ENCODE assay signal across 1 cellular context in the genomic region with DNA sequence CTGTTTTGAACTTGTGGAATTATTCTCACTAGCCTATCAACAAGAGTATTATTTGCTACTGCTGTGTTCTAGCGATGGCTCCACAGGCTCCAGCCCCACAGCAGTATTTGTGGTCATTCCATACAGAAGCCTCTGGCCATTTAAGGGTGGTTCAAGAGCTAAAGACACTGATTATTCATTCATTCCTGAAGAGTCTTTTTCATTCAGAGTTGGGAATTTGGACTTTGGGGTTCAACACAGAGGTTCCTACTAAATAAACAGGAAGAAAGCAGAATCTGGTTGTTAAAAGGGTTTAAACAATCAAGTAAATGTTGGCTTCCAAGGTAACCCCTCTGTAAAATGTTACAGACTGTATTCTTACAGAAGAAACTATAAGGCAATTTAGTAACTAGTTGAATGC.
A peak's percentile ranks its signal among the peaks of the same experiment; 100 is the strongest.
TF ChIP-seq lines count a peak whose summit lies in the region.

No MANE protein-coding gene starts in this region.

TF ChIP-seq in HepG2, 621 proteins besides CTCF, POLR2A, EP300 and RAD21 (continued from another document and continues in another):
- TF ChIP-seq POLR2G (IDR thresholded peaks at IDR 0.05; ENCODE audit: low read depth, low read length) (peak; percentile 47; the same call in 1 of the 2 replicates), CSRNP1 (CRISPR knock-in tag; IDR thresholded peaks at IDR 0.05) (no peak), SMAD9 (CRISPR knock-in tag; IDR thresholded peaks at IDR 0.05) (no peak), GATAD2A (CRISPR knock-in tag; IDR thresholded peaks at IDR 0.05) (peak; percentile 89), CENPX (CRISPR knock-in tag; IDR thresholded peaks at IDR 0.05) (no peak), ZNF782 (CRISPR knock-in tag; IDR thresholded peaks at IDR 0.05; ENCODE audit: borderline replicate concordance) (no peak), KLF16 (CRISPR knock-in tag; IDR thresholded peaks at IDR 0.05) (no peak; a peak in 1 of 4 replicates), HMG20A (CRISPR knock-in tag; IDR thresholded peaks at IDR 0.05; ENCODE audit: borderline replicate concordance) (peak; percentile 78), SSRP1 (CRISPR knock-in tag; IDR thresholded peaks at IDR 0.05) (no peak), RERE (CRISPR knock-in tag; IDR thresholded peaks at IDR 0.05; ENCODE audit: low read depth) (0 out of 2 replicates have a peak, but pooled peaks have one; percentile 29), ASH2L (IDR thresholded peaks at IDR 0.05; ENCODE audit: insufficient read length, low read depth, low read length) (peak; percentile 73), ZNF75D (CRISPR knock-in tag; IDR thresholded peaks at IDR 0.05; ENCODE audit: borderline replicate concordance) (no peak), ZBTB34 (CRISPR knock-in tag; IDR thresholded peaks at IDR 0.05) (no peak), ZNF143 (CRISPR knock-in tag; IDR thresholded peaks at IDR 0.05) (no peak), SP140L (CRISPR knock-in tag; IDR thresholded peaks at IDR 0.05; ENCODE audit: borderline replicate concordance) (no peak), ZNF773 (CRISPR knock-in tag; IDR thresholded peaks at IDR 0.05; ENCODE audit: borderline replicate concordance) (no peak), ZC3H13 (CRISPR knock-in tag; IDR thresholded peaks at IDR 0.05) (no peak), ZNF333 (CRISPR knock-in tag; IDR thresholded peaks at IDR 0.05; ENCODE audit: borderline replicate concordance) (no peak), ZNF121 (CRISPR knock-in tag; IDR thresholded peaks at IDR 0.05) (no peak), ZNF335 (CRISPR knock-in tag; IDR thresholded peaks at IDR 0.05) (no peak), DR1 (CRISPR knock-in tag; IDR thresholded peaks at IDR 0.05) (no peak), RBFOX2 (IDR thresholded peaks at IDR 0.05; ENCODE audit: low read depth, low read length) (no peak), PAWR (CRISPR knock-in tag; IDR thresholded peaks at IDR 0.05; ENCODE audit: borderline replicate concordance) (no peak), ZNF33B (CRISPR knock-in tag; IDR thresholded peaks at IDR 0.05) (no peak), ESRRA (CRISPR knock-in tag; IDR thresholded peaks at IDR 0.05; ENCODE audit: low read depth) (no peak), CCAR2 (optimal IDR thresholded peaks at IDR 0.05; ENCODE audit: low read depth, low read length) (no peak), MED1 (CRISPR knock-in tag; IDR thresholded peaks at IDR 0.05) (peak; percentile 79), KDM3A (CRISPR knock-in tag; IDR thresholded peaks at IDR 0.05; ENCODE audit: low read depth) (no peak), CREM (IDR thresholded peaks at IDR 0.05) (peak; percentile 85), CREM (CRISPR knock-in tag; IDR thresholded peaks at IDR 0.05) (no peak), RFXANK (CRISPR knock-in tag; IDR thresholded peaks at IDR 0.05) (no peak), ZNF275 (CRISPR knock-in tag; IDR thresholded peaks at IDR 0.05; ENCODE audit: borderline replicate concordance) (no peak), TRIM24 (CRISPR knock-in tag; IDR thresholded peaks at IDR 0.05) (no peak), PBX2 (CRISPR knock-in tag; IDR thresholded peaks at IDR 0.05) (no peak), MIER2 (CRISPR knock-in tag; IDR thresholded peaks at IDR 0.05) (no peak), ZNF354B (CRISPR knock-in tag; IDR thresholded peaks at IDR 0.05) (no peak), SRSF4 (IDR thresholded peaks at IDR 0.05; ENCODE audit: low read depth, low read length, poor library complexity, severe bottlenecking) (no peak), THAP11 (CRISPR knock-in tag; IDR thresholded peaks at IDR 0.05) (peak; percentile 35; the same call in 1 of the 2 replicates), SP5 (CRISPR knock-in tag; IDR thresholded peaks at IDR 0.05; ENCODE audit: borderline replicate concordance, low read depth) (no peak), PHF8 (CRISPR knock-in tag; IDR thresholded peaks at IDR 0.05) (no peak), GTF2F1 (IDR thresholded peaks at IDR 0.05; ENCODE audit: low read length) (no peak), RFX1 (IDR thresholded peaks at IDR 0.05) (no peak), FOXO1 (CRISPR knock-in tag; IDR thresholded peaks at IDR 0.05) (peak; percentile 52; the same call in 1 of the 2 replicates), ZMYM4 (CRISPR knock-in tag; IDR thresholded peaks at IDR 0.05) (0 out of 2 replicates have a peak, but pooled peaks have one; percentile 28), SMARCE1 (IDR thresholded peaks at IDR 0.05; ENCODE audit: borderline replicate concordance) (no peak), IRF2 (CRISPR knock-in tag; IDR thresholded peaks at IDR 0.05) (0 out of 2 replicates have a peak, but pooled peaks have one; percentile 26), ZNF780A (CRISPR knock-in tag; IDR thresholded peaks at IDR 0.05) (no peak)
- TF ChIP-seq, protein P1, sequence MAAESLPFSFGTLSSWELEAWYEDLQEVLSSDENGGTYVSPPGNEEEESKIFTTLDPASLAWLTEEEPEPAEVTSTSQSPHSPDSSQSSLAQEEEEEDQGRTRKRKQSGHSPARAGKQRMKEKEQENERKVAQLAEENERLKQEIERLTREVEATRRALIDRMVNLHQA (CRISPR knock-in tag; IDR thresholded peaks at IDR 0.05): no peak
- TF ChIP-seq, protein P2, sequence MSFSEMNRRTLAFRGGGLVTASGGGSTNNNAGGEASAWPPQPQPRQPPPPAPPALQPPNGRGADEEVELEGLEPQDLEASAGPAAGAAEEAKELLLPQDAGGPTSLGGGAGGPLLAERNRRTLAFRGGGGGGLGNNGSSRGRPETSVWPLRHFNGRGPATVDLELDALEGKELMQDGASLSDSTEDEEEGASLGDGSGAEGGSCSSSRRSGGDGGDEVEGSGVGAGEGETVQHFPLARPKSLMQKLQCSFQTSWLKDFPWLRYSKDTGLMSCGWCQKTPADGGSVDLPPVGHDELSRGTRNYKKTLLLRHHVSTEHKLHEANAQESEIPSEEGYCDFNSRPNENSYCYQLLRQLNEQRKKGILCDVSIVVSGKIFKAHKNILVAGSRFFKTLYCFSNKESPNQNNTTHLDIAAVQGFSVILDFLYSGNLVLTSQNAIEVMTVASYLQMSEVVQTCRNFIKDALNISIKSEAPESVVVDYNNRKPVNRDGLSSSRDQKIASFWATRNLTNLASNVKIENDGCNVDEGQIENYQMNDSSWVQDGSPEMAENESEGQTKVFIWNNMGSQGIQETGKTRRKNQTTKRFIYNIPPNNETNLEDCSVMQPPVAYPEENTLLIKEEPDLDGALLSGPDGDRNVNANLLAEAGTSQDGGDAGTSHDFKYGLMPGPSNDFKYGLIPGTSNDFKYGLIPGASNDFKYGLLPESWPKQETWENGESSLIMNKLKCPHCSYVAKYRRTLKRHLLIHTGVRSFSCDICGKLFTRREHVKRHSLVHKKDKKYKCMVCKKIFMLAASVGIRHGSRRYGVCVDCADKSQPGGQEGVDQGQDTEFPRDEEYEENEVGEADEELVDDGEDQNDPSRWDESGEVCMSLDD (CRISPR knock-in tag; IDR thresholded peaks at IDR 0.05; ENCODE audit: borderline replicate concordance): peak; percentile 83; the same call in 1 of the 2 replicates
- TF ChIP-seq, protein P3, sequence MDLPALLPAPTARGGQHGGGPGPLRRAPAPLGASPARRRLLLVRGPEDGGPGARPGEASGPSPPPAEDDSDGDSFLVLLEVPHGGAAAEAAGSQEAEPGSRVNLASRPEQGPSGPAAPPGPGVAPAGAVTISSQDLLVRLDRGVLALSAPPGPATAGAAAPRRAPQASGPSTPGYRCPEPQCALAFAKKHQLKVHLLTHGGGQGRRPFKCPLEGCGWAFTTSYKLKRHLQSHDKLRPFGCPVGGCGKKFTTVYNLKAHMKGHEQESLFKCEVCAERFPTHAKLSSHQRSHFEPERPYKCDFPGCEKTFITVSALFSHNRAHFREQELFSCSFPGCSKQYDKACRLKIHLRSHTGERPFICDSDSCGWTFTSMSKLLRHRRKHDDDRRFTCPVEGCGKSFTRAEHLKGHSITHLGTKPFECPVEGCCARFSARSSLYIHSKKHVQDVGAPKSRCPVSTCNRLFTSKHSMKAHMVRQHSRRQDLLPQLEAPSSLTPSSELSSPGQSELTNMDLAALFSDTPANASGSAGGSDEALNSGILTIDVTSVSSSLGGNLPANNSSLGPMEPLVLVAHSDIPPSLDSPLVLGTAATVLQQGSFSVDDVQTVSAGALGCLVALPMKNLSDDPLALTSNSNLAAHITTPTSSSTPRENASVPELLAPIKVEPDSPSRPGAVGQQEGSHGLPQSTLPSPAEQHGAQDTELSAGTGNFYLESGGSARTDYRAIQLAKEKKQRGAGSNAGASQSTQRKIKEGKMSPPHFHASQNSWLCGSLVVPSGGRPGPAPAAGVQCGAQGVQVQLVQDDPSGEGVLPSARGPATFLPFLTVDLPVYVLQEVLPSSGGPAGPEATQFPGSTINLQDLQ (CRISPR knock-in tag; IDR thresholded peaks at IDR 0.05): no peak
- TF ChIP-seq, protein P4, sequence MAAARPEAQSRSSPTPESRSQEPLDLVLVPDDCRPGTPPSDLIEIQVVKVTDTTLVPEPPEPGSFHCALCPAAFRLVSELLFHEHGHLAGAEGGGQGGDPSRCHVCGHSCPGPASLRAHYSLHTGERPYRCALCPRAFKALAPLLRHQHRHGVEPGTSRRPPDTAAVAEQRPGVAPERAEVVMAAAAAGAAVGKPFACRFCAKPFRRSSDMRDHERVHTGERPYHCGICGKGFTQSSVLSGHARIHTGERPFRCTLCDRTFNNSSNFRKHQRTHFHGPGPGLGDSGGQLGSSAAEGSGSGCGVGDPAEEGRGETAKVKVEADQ (CRISPR knock-in tag; IDR thresholded peaks at IDR 0.05; ENCODE audit: borderline replicate concordance): no peak
